9 cellular contexts compared by ENCODE assay signal in the genomic region with DNA sequence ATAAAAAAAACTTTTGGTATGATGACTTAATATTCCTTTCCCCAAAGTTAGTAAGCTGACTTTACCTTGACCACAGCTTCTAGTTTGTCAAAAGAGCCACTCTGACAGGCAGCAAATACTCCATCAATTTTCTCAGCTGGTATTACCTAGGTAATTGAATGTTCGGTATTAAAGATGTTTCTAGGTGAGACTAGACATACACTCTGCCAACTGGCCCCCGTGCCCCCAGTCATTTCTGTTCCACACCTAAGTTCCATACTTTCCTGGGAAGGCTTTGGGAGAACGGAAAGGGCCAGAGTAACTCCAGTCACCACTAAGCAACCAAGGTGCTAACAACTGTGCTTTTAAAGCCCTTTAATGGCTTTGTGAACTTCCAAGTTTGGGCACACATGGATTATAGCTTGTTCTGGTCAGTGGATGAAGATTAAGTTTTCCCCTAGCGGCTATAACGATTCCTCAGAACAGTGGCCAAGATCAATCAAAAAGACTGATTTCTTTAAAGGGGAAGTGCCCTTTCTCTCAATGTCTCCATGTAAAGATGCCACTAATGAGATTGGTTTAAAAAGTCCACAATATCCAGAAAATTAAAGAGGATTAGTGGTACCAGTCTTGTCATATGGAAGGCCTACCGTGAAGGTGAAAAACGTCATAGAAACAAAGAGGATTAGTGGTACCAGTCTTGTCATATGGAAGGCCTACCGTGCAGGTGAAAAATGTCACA. TPM values are rescaled to one million over a fixed set of nuclear protein-coding genes. Genes with fewer than 3 reads are reported as not detected.
DNase-seq lines count a peak whose midpoint lies in the region; ATAC-seq and TF ChIP-seq lines count a peak whose summit lies in the region.
"Had no signal": no experiment of that assay in that cellular context is flagged by ENCODE, and none has a peak within 500 bp of the region (broad histone marks: within the 10 kb centered on the region; RNA-seq: fewer than 3 reads in every experiment).

No MANE protein-coding gene starts in this region.

- H3K4me3 ChIP-seq in cardiac muscle cell (no peak overlapping the region), right atrium auricular region (no peak overlapping the region), endodermal cell (ENCODE audit: low read length) (no peak overlapping the region)

- peaks cover 67% of the 10 kb centered on the region for H3K36me3 Mint-ChIP-seq in endodermal cell (ENCODE audit: low read depth)
- peaks cover 60% of the 10 kb centered on the region for H3K36me3 Mint-ChIP-seq in stimulated activated memory B cell treated with anti-CD40 and anti-IgM and Interleukin-4, amounts not matched to agents 10 μg/mL and 1 μg/mL and 100 μg/mL, for 72 hours

- H3K4me1 ChIP-seq in cardiac muscle cell (ENCODE audit: low read depth) (peaks cover 9% of the 10 kb centered on the region), right atrium auricular region (peaks cover 0 to 26% of the 10 kb centered on the region in 2 donors), endodermal cell (ENCODE audit: control insufficient read depth, insufficient read depth, low read length) (no peaks in the 10 kb centered on the region)

- TF ChIP-seq CTCF in cardiac muscle cell (IDR thresholded peaks at IDR 0.05; ENCODE audit: low read depth, low read length) (peak; percentile 29), right atrium auricular region (IDR thresholded peaks at IDR 0.05) (no peak), endodermal cell (conservative IDR thresholded peaks at IDR 0.05) (no peak)

- WGBS in endodermal cell (ENCODE audit: insufficient coverage in 1 of 2, insufficient read length in 1 of 2), 2 experiments, result 88 to 91% methylated on average over 7 to 8 of the region's 8 CpGs

- H3K36me3 ChIP-seq in cardiac muscle cell (peaks cover 76% of the 10 kb centered on the region), right atrium auricular region (peaks cover 50% of the 10 kb centered on the region), endodermal cell (ENCODE audit: control insufficient read depth, insufficient read depth, low read length) (peaks cover 88% of the 10 kb centered on the region)

- peak overlapping the region; percentile 4 for H3K27ac ChIP-seq in cardiac muscle cell
- H3K27ac ChIP-seq in right atrium auricular region, result no peak overlapping the region
- H3K27ac ChIP-seq in endodermal cell (ENCODE audit: low read depth, low read length), result peak overlapping the region; percentile 51

- no peaks in the 10 kb centered on the region for H3K9me3 Mint-ChIP-seq in endodermal cell
- no peaks in the 10 kb centered on the region for H3K9me3 Mint-ChIP-seq in stimulated activated memory B cell treated with anti-CD40 and anti-IgM and Interleukin-4, amounts not matched to agents 10 μg/mL and 1 μg/mL and 100 μg/mL, for 72 hours

- H3K4me3 Mint-ChIP-seq in endodermal cell, result no peak overlapping the region
- no peak overlapping the region for H3K4me3 Mint-ChIP-seq in stimulated activated memory B cell treated with anti-CD40 and anti-IgM and Interleukin-4, amounts not matched to agents 10 μg/mL and 1 μg/mL and 100 μg/mL, for 72 hours

- no peaks in the 10 kb centered on the region for H3K27me3 Mint-ChIP-seq in endodermal cell (ENCODE audit: insufficient read depth)
- H3K27me3 Mint-ChIP-seq in stimulated activated memory B cell treated with anti-CD40 and anti-IgM and Interleukin-4, amounts not matched to agents 10 μg/mL and 1 μg/mL and 100 μg/mL, for 72 hours, result no peaks in the 10 kb centered on the region

- no peak overlapping the region for H3K9ac ChIP-seq in endodermal cell (ENCODE audit: extremely low read depth, low read length, poor library complexity, severe bottlenecking)

- peaks cover 13% of the 10 kb centered on the region for H3K4me1 Mint-ChIP-seq in endodermal cell
- peaks cover 39% of the 10 kb centered on the region for H3K4me1 Mint-ChIP-seq in stimulated activated memory B cell treated with anti-CD40 and anti-IgM and Interleukin-4, amounts not matched to agents 10 μg/mL and 1 μg/mL and 100 μg/mL, for 72 hours

- peak; percentile 39 for ATAC-seq in stimulated activated memory B cell treated with anti-CD40 and anti-IgM and Interleukin-4, amounts not matched to agents 10 μg/mL and 1 μg/mL and 100 μg/mL, for 72 hours
- ATAC-seq in GM19035 (IDR thresholded peaks at IDR 0.05; ENCODE audit: unreplicated experiment) (no peak), HG03520 (IDR thresholded peaks at IDR 0.05; ENCODE audit: unreplicated experiment) (no peak)

- no peaks in the 10 kb centered on the region for H3K9me3 ChIP-seq in cardiac muscle cell (ENCODE audit: low read depth)
- no peaks in the 10 kb centered on the region for H3K9me3 ChIP-seq in right atrium auricular region
- no peaks in the 10 kb centered on the region for H3K9me3 ChIP-seq in endodermal cell (ENCODE audit: control insufficient read depth, low read length)

- H3K27me3 ChIP-seq in cardiac muscle cell (no peaks in the 10 kb centered on the region), right atrium auricular region (no peaks in the 10 kb centered on the region), endodermal cell (ENCODE audit: control insufficient read depth, insufficient read depth, low read length, poor library complexity, severe bottlenecking) (no peaks in the 10 kb centered on the region)

- H3K27ac Mint-ChIP-seq in endodermal cell, result no peak overlapping the region
- peak overlapping the region; percentile 53 for H3K27ac Mint-ChIP-seq in stimulated activated memory B cell treated with anti-CD40 and anti-IgM and Interleukin-4, amounts not matched to agents 10 μg/mL and 1 μg/mL and 100 μg/mL, for 72 hours

- DNase-seq in cardiac muscle cell (ENCODE audit: low read depth in 1 of 2, low spot score in 1 of 2) (peak; percentile 33 to 64), right atrium auricular region (ENCODE audit: low spot score) (no peak), RPMI8226 (peak; percentile 33), endodermal cell (peak; percentile 71)
- DNase-seq in activated CD4-positive, CD25-positive, alpha-beta regulatory T cell (lab: John Stamatoyannopoulos, UW), result no peak

RNA-seq across cellular contexts. Expression of gene EIF4A2, which starts 7.0 kb away (rescaled TPM):
- total RNA-seq in cardiac muscle cell (621 and 911 TPM in 2 replicates), right atrium auricular region (100 to 1,000 TPM; 302 to 323 TPM), endodermal cell (100 to 1,000 TPM; 329 TPM)
- polyA plus RNA-seq in cardiac muscle cell, result 359 and 471 TPM in 2 replicates
- 599 TPM for polyA plus RNA-seq in endodermal cell (2013, experiment 1 of 2)
- polyA plus RNA-seq in endodermal cell (2013, experiment 2 of 2), result 546 TPM

RNA-seq across cellular contexts. Expression of gene RFC4, which starts 15.9 kb away (rescaled TPM):
- total RNA-seq in cardiac muscle cell (23.0 and 37.5 TPM in 2 replicates), right atrium auricular region (1 to 10 TPM; 7.2 to 8.9 TPM), endodermal cell (100 to 1,000 TPM in 1 of 2 donors, 10 to 100 TPM in 1; 57.6 to 111 TPM)
- 34.0 and 47.4 TPM in 2 replicates for polyA plus RNA-seq in cardiac muscle cell
- polyA plus RNA-seq in endodermal cell (2013, experiment 1 of 2), result 105 TPM
- 92.0 TPM for polyA plus RNA-seq in endodermal cell (2013, experiment 2 of 2)

RNA-seq across cellular contexts. Expression of gene ADIPOQ, which starts 52.1 kb away (rescaled TPM):
- total RNA-seq in cardiac muscle cell, result not detected in 2 replicates
- polyA plus RNA-seq in cardiac muscle cell, result not detected in 2 replicates
- total RNA-seq in right atrium auricular region, result 10 to 100 TPM in 1 of 2 donors, 1 to 10 TPM in 1; 2.4 to 19.1 TPM
- not detected for total RNA-seq in endodermal cell
- polyA plus RNA-seq in endodermal cell (2013, experiment 1 of 2), result not detected
- not detected for polyA plus RNA-seq in endodermal cell (2013, experiment 2 of 2)
- total RNA-seq: glomerular endothelial cell had no signal

Comparison
In these comparisons a context has a peak if more than half of its experiments do, and no peak if none do; other contexts are left out.
1. DNase-seq: peak in cardiac muscle cell (2 of 2), RPMI8226 (single experiment) and endodermal cell (single experiment); none in right atrium auricular region (single experiment) and activated CD4-positive, CD25-positive, alpha-beta regulatory T cell (0 of 4).
2. H3K27ac ChIP-seq: peak in cardiac muscle cell (single experiment) and endodermal cell (single experiment); none in right atrium auricular region (0 of 2).